1 cellular context compared by ENCODE assay signal in genomic region chr3:188157971-188158370, GRCh38.
A peak's percentile ranks its signal among the peaks of the same experiment; 100 is the strongest.
TF ChIP-seq lines count a peak whose summit lies in the region.

No MANE protein-coding gene starts in this region.

TF ChIP-seq in liver, 16 proteins besides CTCF, POLR2A, EP300 and RAD21 (continued from another document):
- TF ChIP-seq REST (IDR thresholded peaks at IDR 0.05) (peak; percentile 46), HNF4G (IDR thresholded peaks at IDR 0.05) (peak; percentile 94), HNF4A (conservative IDR thresholded peaks at IDR 0.05) (peak; percentile 98), FOXA2 (IDR thresholded peaks at IDR 0.05) (peak; percentile 23), NR2F2 (IDR thresholded peaks at IDR 0.05) (no peak), JUND (IDR thresholded peaks at IDR 0.05) (peak; percentile 37 to 69), SP1 (IDR thresholded peaks at IDR 0.05) (peak; percentile 64), GABPA (IDR thresholded peaks at IDR 0.05 in 1 of 2, conservative IDR thresholded peaks at IDR 0.05 in 1 of 2) (no peak), RXRA (IDR thresholded peaks at IDR 0.05) (peak; percentile 80), ZBTB33 (IDR thresholded peaks at IDR 0.05) (no peak), MAX (IDR thresholded peaks at IDR 0.05) (peak; percentile 28), FOXA1 (IDR thresholded peaks at IDR 0.05) (no peak)
